In genomic region chr14:24343795-24344660, GRCh38 we compare ENCODE assay signal across 1 cellular context.
TF ChIP-seq lines count a peak whose summit lies in the region.

No MANE protein-coding gene starts in this region.

TF ChIP-seq in HepG2, 621 proteins besides CTCF, POLR2A, EP300 and RAD21 (continued from another document and continues in another):
- TF ChIP-seq KIAA2018 (CRISPR knock-in tag; IDR thresholded peaks at IDR 0.05; ENCODE audit: borderline replicate concordance) (no peak), ZFP36L2 (CRISPR knock-in tag; IDR thresholded peaks at IDR 0.05) (no peak), MLX (CRISPR knock-in tag; IDR thresholded peaks at IDR 0.05) (peak; percentile 47; the same call in 1 of the 2 replicates), SOX13 (IDR thresholded peaks at IDR 0.05) (0 out of 2 replicates have a peak, but pooled peaks have one; percentile 50), SOX13 (CRISPR knock-in tag; conservative IDR thresholded peaks at IDR 0.05 in 1 of 2, IDR thresholded peaks at IDR 0.05 in 1 of 2) (peak in 1 of 2 experiments; percentile 50; a peak in 1 of 4 replicates), ZNF550 (CRISPR knock-in tag; IDR thresholded peaks at IDR 0.05; ENCODE audit: borderline replicate concordance) (no peak), SPEN (CRISPR knock-in tag; IDR thresholded peaks at IDR 0.05; ENCODE audit: low read depth) (peak; percentile 46; the same call in 1 of the 2 replicates), RORA (CRISPR knock-in tag; IDR thresholded peaks at IDR 0.05) (no peak), MED13 (CRISPR knock-in tag; IDR thresholded peaks at IDR 0.05) (no peak), YEATS2 (CRISPR knock-in tag; IDR thresholded peaks at IDR 0.05; ENCODE audit: borderline replicate concordance) (0 out of 2 replicates have a peak, but pooled peaks have one; percentile 24), ZNF484 (CRISPR knock-in tag; IDR thresholded peaks at IDR 0.05; ENCODE audit: borderline replicate concordance, low read depth) (no peak), MXD4 (CRISPR knock-in tag; IDR thresholded peaks at IDR 0.05) (peak; percentile 48; the same call in 1 of the 2 replicates), ZNF383 (CRISPR knock-in tag; IDR thresholded peaks at IDR 0.05; ENCODE audit: borderline replicate concordance) (no peak), RBM39 (IDR thresholded peaks at IDR 0.05; ENCODE audit: low read depth, low read length, poor library complexity, severe bottlenecking) (no peak), SYNCRIP (IDR thresholded peaks at IDR 0.05; ENCODE audit: insufficient read depth, low read depth, low read length) (no peak), SMYD3 (CRISPR knock-in tag; IDR thresholded peaks at IDR 0.05) (no peak), ZMYM2 (CRISPR knock-in tag; IDR thresholded peaks at IDR 0.05) (no peak), MBD4 (IDR thresholded peaks at IDR 0.05; ENCODE audit: borderline replicate concordance, low read length) (no peak), SP4 (CRISPR knock-in tag; IDR thresholded peaks at IDR 0.05) (no peak), ZNF281 (CRISPR knock-in tag; IDR thresholded peaks at IDR 0.05; ENCODE audit: borderline replicate concordance) (peak; percentile 94), USF2 (IDR thresholded peaks at IDR 0.05; ENCODE audit: low read depth, low read length) (no peak), USF2 (CRISPR knock-in tag; IDR thresholded peaks at IDR 0.05; ENCODE audit: borderline replicate concordance) (no peak), ZNF567 (CRISPR knock-in tag; IDR thresholded peaks at IDR 0.05; ENCODE audit: borderline replicate concordance) (no peak), MED1 (CRISPR knock-in tag; IDR thresholded peaks at IDR 0.05) (0 out of 2 replicates have a peak, but pooled peaks have one; percentile 13), JUNB (CRISPR knock-in tag; IDR thresholded peaks at IDR 0.05; ENCODE audit: borderline replicate concordance) (no peak), ATF2 (CRISPR knock-in tag; IDR thresholded peaks at IDR 0.05) (no peak), KLF16 (CRISPR knock-in tag; IDR thresholded peaks at IDR 0.05) (no peak), ZBTB46 (CRISPR knock-in tag; IDR thresholded peaks at IDR 0.05; ENCODE audit: borderline replicate concordance) (no peak), CCDC6 (CRISPR knock-in tag; IDR thresholded peaks at IDR 0.05) (no peak), HDAC2 (CRISPR knock-in tag; IDR thresholded peaks at IDR 0.05) (peak; percentile 32; the same call in 1 of the 2 replicates), MAZ (IDR thresholded peaks at IDR 0.05; ENCODE audit: borderline replicate concordance, low read depth, low read length) (peak; percentile 43; the same call in 1 of the 2 replicates), MAZ (CRISPR knock-in tag; IDR thresholded peaks at IDR 0.05; ENCODE audit: low read depth) (no peak), ZNF878 (CRISPR knock-in tag; IDR thresholded peaks at IDR 0.05) (no peak), RNF219 (CRISPR knock-in tag; IDR thresholded peaks at IDR 0.05) (no peak), ZNF501 (CRISPR knock-in tag; IDR thresholded peaks at IDR 0.05) (no peak), CEBPB (IDR thresholded peaks at IDR 0.05; ENCODE audit: borderline replicate concordance, low read depth, low read length) (no peak), KMT2A (CRISPR knock-in tag; IDR thresholded peaks at IDR 0.05) (no peak), ZNF335 (CRISPR knock-in tag; IDR thresholded peaks at IDR 0.05) (no peak), ZNF577 (CRISPR knock-in tag; IDR thresholded peaks at IDR 0.05; ENCODE audit: borderline replicate concordance, low read depth) (no peak), ZNF784 (CRISPR knock-in tag; IDR thresholded peaks at IDR 0.05; ENCODE audit: borderline replicate concordance) (no peak), JDP2 (CRISPR knock-in tag; IDR thresholded peaks at IDR 0.05; ENCODE audit: borderline replicate concordance) (no peak), PAF1 (CRISPR knock-in tag; IDR thresholded peaks at IDR 0.05) (no peak)
